9 cellular contexts compared by ENCODE assay signal in genomic region chr12:6338955-6339761, GRCh38. TPM values are rescaled to one million over a fixed set of nuclear protein-coding genes. Genes with fewer than 3 reads are reported as not detected.
DNase-seq lines count a peak whose midpoint lies in the region; ATAC-seq and TF ChIP-seq lines count a peak whose summit lies in the region.
"Had no signal": no experiment of that assay in that cellular context is flagged by ENCODE, and none has a peak within 500 bp of the region (broad histone marks: within the 10 kb centered on the region; RNA-seq: fewer than 3 reads in every experiment).

No MANE protein-coding gene starts in this region.

- H2AFZ ChIP-seq in SK-N-SH (ENCODE audit: low read depth), result no peak overlapping the region

- no peak for TF ChIP-seq RAD21 in SK-N-SH (IDR thresholded peaks at IDR 0.05; ENCODE audit: low read length)

- H3K36me3 ChIP-seq in SK-N-SH (replicated peaks in 1 of 2; ENCODE audit: control insufficient read depth in 1 of 2, insufficient read depth in 2 of 2, low read length in 1 of 2) (peaks cover 0 to 9% of the 10 kb centered on the region in 2 experiments), urinary bladder (ENCODE audit: insufficient read depth) (no peaks in the 10 kb centered on the region)

- 64% methylated on average over 8 of the region's 8 CpGs for WGBS in SK-N-SH (ENCODE audit: low lambda C conversion rate)
- 28% methylated on average over 8 of the region's 8 CpGs for WGBS in urinary bladder

- peak overlapping the region; percentile 99 for H3K9ac ChIP-seq in SK-N-SH

- CTCF ChIA-PET in SK-N-SH (lab: Yijun Ruan, JAX), result interaction anchor here (0.7 to 2.6 kb wide), 4 partner anchors 13 to 126 kb away, joined by 3 to 9 read pairs (median 4); no protein-coding TSS in a partner anchor

- TF ChIP-seq CTCF in SK-N-SH (IDR thresholded peaks at IDR 0.05), result no peak

- POLR2A ChIA-PET in SK-N-SH (lab: Yijun Ruan, JAX), result interaction anchor here (1.1 kb wide), 1 partner anchor 13 kb away, joined by 3 read pairs; no protein-coding TSS in a partner anchor

- H3K4me1 ChIP-seq in SK-N-SH (ENCODE audit: control insufficient read depth in 1 of 2, insufficient read depth in 2 of 2, low read depth in 1 of 2, low read length in 1 of 2) (peaks cover 54 to 57% of the 10 kb centered on the region in 2 experiments), urinary bladder (ENCODE audit: insufficient read depth) (peaks cover 2% of the 10 kb centered on the region)

- DNase-seq in SK-N-SH, result no peak
- DNase-seq in iris pigment epithelial cell (ENCODE audit: low read depth), result peak; percentile 26
- no peak for DNase-seq in AG08396 (ENCODE audit: low spot score)
- DNase-seq: activated CD4-positive, alpha-beta T cell treated with anti-CD3 and anti-CD28 coated beads, Interleukin-2, amount 10 ng/mL, durations not matched to agents 7 days and 5 days; NCI-H1436; stimulated activated CD8-positive, alpha-beta memory T cell treated with anti-CD3 and anti-CD28 coated beads, Interleukin-4, amount 100 ng/mL, for 48 hours had no signal

- no peaks in the 10 kb centered on the region for H3K27me3 ChIP-seq in SK-N-SH (ENCODE audit: insufficient read depth)

- ATAC-seq in SK-N-SH treated with all-trans-retinoic acid at 6 μM for 48 hours (no peak), HG02970 (IDR thresholded peaks at IDR 0.05; ENCODE audit: low FRiP score, unreplicated experiment) (no peak)

- no peaks in the 10 kb centered on the region for H3K9me3 ChIP-seq in SK-N-SH

- peaks cover 7% of the 10 kb centered on the region; the same call in 1 of the 2 replicates for H4K20me1 ChIP-seq in SK-N-SH (ENCODE audit: insufficient read depth)

- H3F3A ChIP-seq in SK-N-SH (replicated peaks; ENCODE audit: insufficient read depth), result peaks cover 33% of the 10 kb centered on the region

- H3K4me3 ChIP-seq in SK-N-SH (ENCODE audit: low read depth in 2 of 2, low read length in 1 of 2), result peak overlapping the region; percentile 77 to 99; a peak in 3 of 4 replicates
- peak overlapping the region; percentile 75 for H3K4me3 ChIP-seq in urinary bladder (ENCODE audit: low read depth, low read length)

- H3K79me2 ChIP-seq in SK-N-SH (ENCODE audit: insufficient read depth), result peaks cover 75% of the 10 kb centered on the region

- H3K4me2 ChIP-seq in SK-N-SH, result peak overlapping the region; percentile 88

- no peak for TF ChIP-seq EP300 in SK-N-SH (IDR thresholded peaks at IDR 0.05; ENCODE audit: borderline replicate concordance in 1 of 2, low read depth in 1 of 2, low read length in 1 of 2)

- H3K9me2 ChIP-seq in SK-N-SH, result no peaks in the 10 kb centered on the region

- H3K27ac ChIP-seq in SK-N-SH (ENCODE audit: low read depth in 2 of 2, low read length in 1 of 2), result peak overlapping the region; percentile 11 to 100; a peak in 2 of 4 replicates
- H3K27ac ChIP-seq in urinary bladder (ENCODE audit: low read depth), result no peak overlapping the region

TF ChIP-seq in SK-N-SH, 30 proteins besides CTCF, POLR2A, EP300 and RAD21 (continues in another document):
- no peak for TF ChIP-seq EZH2phosphoT487 (IDR thresholded peaks at IDR 0.05; ENCODE audit: borderline replicate concordance, low read depth)
- TF ChIP-seq, protein P1, sequence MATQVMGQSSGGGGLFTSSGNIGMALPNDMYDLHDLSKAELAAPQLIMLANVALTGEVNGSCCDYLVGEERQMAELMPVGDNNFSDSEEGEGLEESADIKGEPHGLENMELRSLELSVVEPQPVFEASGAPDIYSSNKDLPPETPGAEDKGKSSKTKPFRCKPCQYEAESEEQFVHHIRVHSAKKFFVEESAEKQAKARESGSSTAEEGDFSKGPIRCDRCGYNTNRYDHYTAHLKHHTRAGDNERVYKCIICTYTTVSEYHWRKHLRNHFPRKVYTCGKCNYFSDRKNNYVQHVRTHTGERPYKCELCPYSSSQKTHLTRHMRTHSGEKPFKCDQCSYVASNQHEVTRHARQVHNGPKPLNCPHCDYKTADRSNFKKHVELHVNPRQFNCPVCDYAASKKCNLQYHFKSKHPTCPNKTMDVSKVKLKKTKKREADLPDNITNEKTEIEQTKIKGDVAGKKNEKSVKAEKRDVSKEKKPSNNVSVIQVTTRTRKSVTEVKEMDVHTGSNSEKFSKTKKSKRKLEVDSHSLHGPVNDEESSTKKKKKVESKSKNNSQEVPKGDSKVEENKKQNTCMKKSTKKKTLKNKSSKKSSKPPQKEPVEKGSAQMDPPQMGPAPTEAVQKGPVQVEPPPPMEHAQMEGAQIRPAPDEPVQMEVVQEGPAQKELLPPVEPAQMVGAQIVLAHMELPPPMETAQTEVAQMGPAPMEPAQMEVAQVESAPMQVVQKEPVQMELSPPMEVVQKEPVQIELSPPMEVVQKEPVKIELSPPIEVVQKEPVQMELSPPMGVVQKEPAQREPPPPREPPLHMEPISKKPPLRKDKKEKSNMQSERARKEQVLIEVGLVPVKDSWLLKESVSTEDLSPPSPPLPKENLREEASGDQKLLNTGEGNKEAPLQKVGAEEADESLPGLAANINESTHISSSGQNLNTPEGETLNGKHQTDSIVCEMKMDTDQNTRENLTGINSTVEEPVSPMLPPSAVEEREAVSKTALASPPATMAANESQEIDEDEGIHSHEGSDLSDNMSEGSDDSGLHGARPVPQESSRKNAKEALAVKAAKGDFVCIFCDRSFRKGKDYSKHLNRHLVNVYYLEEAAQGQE (IDR thresholded peaks at IDR 0.05; ENCODE audit: low read depth, low read length), result no peak
- TF ChIP-seq, protein P2, sequence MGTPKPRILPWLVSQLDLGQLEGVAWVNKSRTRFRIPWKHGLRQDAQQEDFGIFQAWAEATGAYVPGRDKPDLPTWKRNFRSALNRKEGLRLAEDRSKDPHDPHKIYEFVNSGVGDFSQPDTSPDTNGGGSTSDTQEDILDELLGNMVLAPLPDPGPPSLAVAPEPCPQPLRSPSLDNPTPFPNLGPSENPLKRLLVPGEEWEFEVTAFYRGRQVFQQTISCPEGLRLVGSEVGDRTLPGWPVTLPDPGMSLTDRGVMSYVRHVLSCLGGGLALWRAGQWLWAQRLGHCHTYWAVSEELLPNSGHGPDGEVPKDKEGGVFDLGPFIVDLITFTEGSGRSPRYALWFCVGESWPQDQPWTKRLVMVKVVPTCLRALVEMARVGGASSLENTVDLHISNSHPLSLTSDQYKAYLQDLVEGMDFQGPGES (IDR thresholded peaks at IDR 0.05; ENCODE audit: low read depth, low read length), result no peak

TF ChIP-seq in SK-N-SH treated with all-trans-retinoic acid at 6 μM for 48 hours, 23 proteins besides CTCF, POLR2A, EP300 and RAD21 (continues in another document):
- TF ChIP-seq SNAI2 (CRISPR knock-in tag; IDR thresholded peaks at IDR 0.05) (no peak), ZNF8 (CRISPR knock-in tag; IDR thresholded peaks at IDR 0.05) (no peak), TCF4 (CRISPR knock-in tag; IDR thresholded peaks at IDR 0.05; ENCODE audit: borderline replicate concordance) (no peak), CREB5 (CRISPR knock-in tag; IDR thresholded peaks at IDR 0.05; ENCODE audit: low read depth) (no peak), RARB (CRISPR knock-in tag; IDR thresholded peaks at IDR 0.05) (no peak), GLIS3 (CRISPR knock-in tag; IDR thresholded peaks at IDR 0.05) (no peak), ARNTL (CRISPR knock-in tag; IDR thresholded peaks at IDR 0.05; ENCODE audit: borderline replicate concordance, low read depth) (no peak), ESRRG (CRISPR knock-in tag; IDR thresholded peaks at IDR 0.05) (no peak), TOX (CRISPR knock-in tag; IDR thresholded peaks at IDR 0.05; ENCODE audit: borderline replicate concordance) (no peak), OSR1 (CRISPR knock-in tag; IDR thresholded peaks at IDR 0.05) (no peak), PATZ1 (CRISPR knock-in tag; IDR thresholded peaks at IDR 0.05; ENCODE audit: borderline replicate concordance) (no peak)

RNA-seq across cellular contexts. Expression of gene TNFRSF1A, which starts 2.7 kb away (rescaled TPM):
- 68.3 and 92.9 TPM in 2 replicates for polyA plus RNA-seq in SK-N-SH (2012; rRNA removed)
- polyA plus RNA-seq in SK-N-SH (2012; cell fraction: cytosol; rRNA removed), result 86.7 and 93.2 TPM in 2 replicates
- 72.6 and 75.2 TPM in 2 replicates for polyA plus RNA-seq in SK-N-SH (2012; cell fraction: nucleus; rRNA removed)
- 56.1 TPM for total RNA-seq in urinary bladder
- 223 TPM for polyA plus RNA-seq in urinary bladder

RNA-seq across cellular contexts. Expression of gene PLEKHG6, which starts 28.7 kb away (rescaled TPM):
- 0.15 and 0.20 TPM in 2 replicates for polyA plus RNA-seq in SK-N-SH (2012; rRNA removed)
- polyA plus RNA-seq in SK-N-SH (2012; cell fraction: cytosol; rRNA removed), result 0.10 and 0.13 TPM in 2 replicates
- polyA plus RNA-seq in SK-N-SH (2012; cell fraction: nucleus; rRNA removed), result 0.27 and 0.68 TPM in 2 replicates
- 6.2 TPM for total RNA-seq in urinary bladder
- polyA plus RNA-seq in urinary bladder, result 9.6 TPM
- total RNA-seq: activated CD4-positive, alpha-beta T cell treated with anti-CD3 and anti-CD28 coated beads, Interleukin-2, amount 10 ng/mL, durations not matched to agents 7 days and 5 days had no signal

RNA-seq across cellular contexts. Expression of gene SCNN1A, which starts 36.2 kb away (rescaled TPM):
- polyA plus RNA-seq in SK-N-SH (2012; rRNA removed), result 0.71 and 1.6 TPM in 2 replicates
- polyA plus RNA-seq in SK-N-SH (2012; cell fraction: cytosol; rRNA removed), result 0.97 and 0.98 TPM in 2 replicates
- 1.2 and 1.6 TPM in 2 replicates for polyA plus RNA-seq in SK-N-SH (2012; cell fraction: nucleus; rRNA removed)
- 5.7 TPM for total RNA-seq in urinary bladder
- 10.4 TPM for polyA plus RNA-seq in urinary bladder

RNA-seq across cellular contexts. Expression of gene LTBR, which starts 44.8 kb away (rescaled TPM):
- polyA plus RNA-seq in SK-N-SH (2012; rRNA removed), result 0.10 and 0.12 TPM in 2 replicates
- polyA plus RNA-seq in SK-N-SH (2012; cell fraction: cytosol; rRNA removed), result 0.03 and 0.06 TPM in 2 replicates
- 0.32 and 0.73 TPM in 2 replicates for polyA plus RNA-seq in SK-N-SH (2012; cell fraction: nucleus; rRNA removed)
- 29.6 TPM for total RNA-seq in urinary bladder
- 126 TPM for polyA plus RNA-seq in urinary bladder
- total RNA-seq: activated CD4-positive, alpha-beta T cell treated with anti-CD3 and anti-CD28 coated beads, Interleukin-2, amount 10 ng/mL, durations not matched to agents 7 days and 5 days had no signal
